ENCODE assay signal across 23 cellular contexts in the genomic region with DNA sequence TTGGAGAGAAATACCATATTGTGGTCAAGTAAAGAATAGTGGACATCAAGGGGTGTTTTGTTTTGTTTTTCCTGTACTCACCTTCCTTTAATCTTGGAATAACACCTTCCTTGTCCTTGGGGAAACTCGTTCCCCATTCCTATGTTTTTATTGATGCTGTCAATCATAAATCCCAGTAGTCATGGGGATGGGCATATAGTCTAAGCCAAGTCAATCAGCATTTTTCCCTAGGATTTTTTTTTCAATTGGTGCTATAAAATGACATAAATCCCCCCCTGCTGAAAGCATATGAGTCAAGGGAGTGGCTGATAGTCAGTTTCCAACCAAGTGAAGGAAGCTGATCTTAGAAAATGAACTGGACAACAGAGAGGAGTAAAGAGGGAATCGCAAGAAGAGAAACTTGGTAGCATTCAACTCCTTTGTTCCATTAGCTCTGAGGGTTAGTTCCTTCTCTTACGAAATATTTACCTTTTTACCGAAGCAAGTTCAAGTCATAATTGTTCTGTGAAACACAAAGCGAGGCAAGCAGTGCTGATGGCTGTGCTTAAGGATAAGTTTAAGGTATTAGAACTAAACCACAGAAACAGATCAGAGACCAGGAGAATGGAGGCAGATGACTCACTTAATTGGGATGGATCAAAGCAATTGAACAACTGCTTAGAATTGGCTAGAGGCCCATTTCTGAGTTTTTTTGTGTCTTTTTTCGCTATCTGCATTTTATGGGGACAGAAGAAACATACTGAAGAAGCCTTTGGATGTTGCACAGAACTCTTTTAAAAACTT.
"Had no signal": no experiment of that assay in that cellular context is flagged by ENCODE, and none has a peak within 500 bp of the region (broad histone marks: within the 10 kb centered on the region; RNA-seq: fewer than 3 reads in every experiment).

No MANE protein-coding gene starts in this region.

- DNase-seq: dermis blood vessel endothelial cell; effector memory CD4-positive, alpha-beta T cell; gastrocnemius medialis; head of caudate nucleus; hippocampal formation; left ventricle myocardium superior; lower lobe of right lung; naive B cell; stimulated activated CD4-positive, alpha-beta T cell treated with anti-CD3 and anti-CD28 coated beads, Interleukin-4, amount 100 ng/mL, for 4 hours; upper lobe of right lung; uterus had no signal

- H3K27ac Mint-ChIP-seq: natural killer cell treated with Interleukin-12 subunit alpha and Interleukin-12 subunit beta and Interleukin-15 and Interleukin-18, amount 100 ng/mL, for 72 hours; progenitor cell of endocrine pancreas; stimulated activated naive CD8-positive, alpha-beta T cell treated with anti-CD3 and anti-CD28 coated beads, Interleukin-15, Interleukin-2, amounts not matched to agents 100 ng/mL and 50 ng/mL, for 24 hours had no signal

- H3K27me3 Mint-ChIP-seq: naive B cell; natural killer cell treated with Interleukin-12 subunit alpha and Interleukin-12 subunit beta and Interleukin-15 and Interleukin-18, amount 100 ng/mL, for 72 hours; stimulated activated memory B cell treated with anti-CD40 and anti-IgM and Interleukin-4, amounts not matched to agents 10 μg/mL and 1 μg/mL and 100 μg/mL, for 72 hours; stimulated activated naive CD8-positive, alpha-beta T cell treated with anti-CD3 and anti-CD28 coated beads, Interleukin-15, Interleukin-2, amounts not matched to agents 100 ng/mL and 50 ng/mL, for 24 hours had no signal

- H3K9me3 Mint-ChIP-seq: natural killer cell treated with Interleukin-12 subunit alpha and Interleukin-12 subunit beta and Interleukin-15 and Interleukin-18, amount 100 ng/mL, for 72 hours had no signal

- H3K27ac ChIP-seq: coronary artery, gastrocnemius medialis, lower lobe of right lung, neutrophil, parathyroid adenoma, right atrium auricular region, thoracic aorta, tibial nerve, upper lobe of right lung, uterus had no signal

- H3K4me3 Mint-ChIP-seq: naive B cell; natural killer cell treated with Interleukin-12 subunit alpha and Interleukin-12 subunit beta and Interleukin-15 and Interleukin-18, amount 100 ng/mL, for 72 hours; neural crest cell; stimulated activated memory B cell treated with anti-CD40 and anti-IgM and Interleukin-4, amounts not matched to agents 10 μg/mL and 1 μg/mL and 100 μg/mL, for 72 hours; stimulated activated naive CD8-positive, alpha-beta T cell treated with anti-CD3 and anti-CD28 coated beads, Interleukin-15, Interleukin-2, amounts not matched to agents 100 ng/mL and 50 ng/mL, for 24 hours had no signal

- ATAC-seq: gastrocnemius medialis; left ventricle myocardium superior; lower lobe of right lung; natural killer cell treated with Interleukin-12 subunit alpha and Interleukin-12 subunit beta and Interleukin-15 and Interleukin-18, amount 100 ng/mL, for 72 hours; sciatic nerve; stimulated activated memory B cell treated with anti-CD40 and anti-IgM and Interleukin-4, amounts not matched to agents 10 μg/mL and 1 μg/mL and 100 μg/mL, for 72 hours; upper lobe of right lung had no signal

- H3K4me1 Mint-ChIP-seq: neural crest cell had no signal
